In the genomic region with DNA sequence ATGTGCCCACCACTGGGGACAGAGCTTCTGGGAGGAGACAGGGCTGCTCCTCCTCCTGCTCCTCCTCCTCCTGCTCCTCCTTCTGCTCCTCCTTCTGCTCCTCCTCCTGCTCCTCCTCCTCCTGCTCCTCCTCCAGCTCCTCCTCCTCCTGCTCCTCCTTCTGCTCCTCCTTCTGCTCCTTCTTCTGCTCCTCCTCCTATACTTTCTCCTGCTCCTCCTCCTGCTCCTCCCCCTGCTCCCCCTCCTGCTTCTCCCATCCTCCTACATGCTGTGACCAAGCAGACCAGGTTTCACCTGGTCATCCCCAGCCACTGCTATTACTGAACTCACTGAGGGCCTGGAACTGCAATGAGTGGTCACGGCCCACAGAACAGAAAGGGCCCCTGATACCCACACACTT, we compare ENCODE assay signal across 20 cellular contexts.
"Had no signal": no experiment of that assay in that cellular context is flagged by ENCODE, and none has a peak within 500 bp of the region (broad histone marks: within the 10 kb centered on the region; RNA-seq: fewer than 3 reads in every experiment).

No MANE protein-coding gene starts in this region.

- H3K27me3 ChIP-seq: foreskin keratinocyte, upper lobe of left lung had no signal

- H3K4me1 ChIP-seq: foreskin keratinocyte, lower lobe of right lung, upper lobe of left lung had no signal

- H3K4me3 ChIP-seq: dorsolateral prefrontal cortex, lower lobe of right lung, thoracic aorta, upper lobe of left lung had no signal

- H3K27ac ChIP-seq: dorsolateral prefrontal cortex, foreskin keratinocyte, lower lobe of right lung, thoracic aorta, upper lobe of left lung had no signal

- ATAC-seq: activated naive CD8-positive, alpha-beta T cell treated with anti-CD3 and anti-CD28 coated beads, Interleukin-2, amount 50 U/mL, for 24 hours; activated T-cell treated with anti-CD3 and anti-CD28 coated beads, Interleukin-2, amount 50 U/mL, for 4 hours; foreskin keratinocyte; left colon; lower lobe of right lung; natural killer cell treated with Interleukin-12 subunit alpha and Interleukin-12 subunit beta and Interleukin-15 and Interleukin-18, amount 100 ng/mL, for 72 hours; stimulated activated naive B cell treated with anti-CD40 and anti-IgM and Interleukin-4, amounts not matched to agents 10 μg/mL and 1 μg/mL and 100 μg/mL, for 72 hours had no signal

- DNase-seq: activated CD4-positive, alpha-beta T cell treated with anti-CD3 and anti-CD28 coated beads, Interleukin-2, amount 50 U/mL, for 1 hour; activated CD4-positive, CD25-positive, alpha-beta regulatory T cell treated with anti-CD3 and anti-CD28 coated beads, Interleukin-2, amount 50 U/mL, for 72 hours; activated CD8-positive, alpha-beta memory T cell treated with anti-CD3 and anti-CD28 coated beads, Interleukin-2, amount 50 U/mL, for 4 hours; activated naive CD4-positive, alpha-beta T cell treated with anti-CD3 and anti-CD28 coated beads, Interleukin-2, amount 10 ng/mL, durations not matched to agents 7 days and 5 days; activated naive CD8-positive, alpha-beta T cell treated with anti-CD3 and anti-CD28 coated beads, Interleukin-2, amount 50 U/mL, for 24 hours; activated T-cell treated with anti-CD3 and anti-CD28 coated beads, Interleukin-2, amount 50 U/mL, for 4 hours; anterior cingulate cortex; central memory CD4-positive, alpha-beta T cell; foreskin keratinocyte; hypothalamus; islet precursor cell; left colon; lower lobe of right lung; nucleus accumbens; stimulated activated naive B cell treated with anti-CD40 and anti-IgM and Interleukin-4, amounts not matched to agents 10 μg/mL and 1 μg/mL and 100 μg/mL, for 72 hours had no signal

- H3K36me3 ChIP-seq: lower lobe of right lung, thoracic aorta, upper lobe of left lung had no signal

- H3K9me3 ChIP-seq: lower lobe of right lung, thoracic aorta, upper lobe of left lung had no signal

- FAIRE-seq: colon had no signal
